25 cellular contexts compared by ENCODE assay signal in genomic region chr3:150127011-150127490, GRCh38.
DNase-seq lines count a peak whose midpoint lies in the region; ATAC-seq, FAIRE-seq and TF ChIP-seq lines count a peak whose summit lies in the region.
"Had no signal": no experiment of that assay in that cellular context is flagged by ENCODE, and none has a peak within 500 bp of the region (broad histone marks: within the 10 kb centered on the region; RNA-seq: fewer than 3 reads in every experiment).

No MANE protein-coding gene starts in this region.

- no peak overlapping the region for H2AFZ ChIP-seq in H1 (ENCODE audit: low read length)

- no peak for TF ChIP-seq CTCF in H1 (IDR thresholded peaks at IDR 0.05; ENCODE audit: control extremely low read depth in 1 of 3, insufficient read depth in 1 of 3, low read depth in 1 of 3, low read length in 3 of 3)
- no peak for TF ChIP-seq CTCF in GM13977 (IDR thresholded peaks at IDR 0.05; ENCODE audit: extremely low read depth, insufficient read depth, missing control alignments)

- H2BK120ac ChIP-seq in H1 (replicated peaks; ENCODE audit: low read depth, low read length) (no peak overlapping the region), mesendoderm (ENCODE audit: low read depth, low read length) (no peak overlapping the region)

- 81% methylated on average over 7 of the region's 7 CpGs; no CpG with 5 or more reads in 1 of the 2 experiments for WGBS in H1 (ENCODE audit: extremely low coverage in 1 of 2, insufficient coverage in 1 of 2, insufficient read length in 1 of 2, insufficient replicate concordance in 2 of 2, low coverage in 1 of 2, low lambda C conversion rate in 2 of 2, missing lambda C conversion rate in 1 of 2), 2 experiments
- WGBS in mesendoderm (ENCODE audit: extremely low coverage, insufficient coverage, low lambda C conversion rate): no CpG with 5 or more reads among the region's 7 CpGs

- H2AK5ac ChIP-seq in H1 (ENCODE audit: low read depth, low read length) (no peak overlapping the region), mesendoderm (ENCODE audit: low read length) (no peak overlapping the region)

- no peak overlapping the region for H2BK15ac ChIP-seq in H1 (ENCODE audit: low read length)
- H2BK15ac ChIP-seq in mesendoderm (replicated peaks; ENCODE audit: low read depth): no peak overlapping the region

- H3K18ac ChIP-seq in H1 (ENCODE audit: extremely low read depth, low read length) (no peak overlapping the region), mesendoderm (ENCODE audit: low read length) (no peak overlapping the region)

- no peak overlapping the region for H3K4me3 ChIP-seq in H1 (ENCODE audit: extremely low read depth in 1 of 4, insufficient read depth in 2 of 4, low read depth in 3 of 4, low read length in 4 of 4)
- no peak overlapping the region for H3K4me3 ChIP-seq in mesendoderm (ENCODE audit: low read length)
- H3K4me3 ChIP-seq: BLaER1, GM12878 had no signal

- no peak overlapping the region for H3K56ac ChIP-seq in H1 (replicated peaks; ENCODE audit: insufficient read length, low read depth, low read length)
- no peak overlapping the region for H3K56ac ChIP-seq in mesendoderm (ENCODE audit: low read length)

- no peaks in the 10 kb centered on the region for H3K27me3 ChIP-seq in H1 (replicated peaks in 1 of 4; ENCODE audit: control insufficient read depth in 3 of 4, extremely low read depth in 1 of 4, insufficient read depth in 3 of 4, low read length in 3 of 4)
- H3K27me3 ChIP-seq in mesendoderm (ENCODE audit: insufficient read depth, low read length, poor library complexity): no peaks in the 10 kb centered on the region
- H3K27me3 ChIP-seq: BE2C, BLaER1 had no signal

- no peak for ATAC-seq in GM19324 (IDR thresholded peaks at IDR 0.05; ENCODE audit: low FRiP score, unreplicated experiment)
- no peak for ATAC-seq in HG03135 (IDR thresholded peaks at IDR 0.05; ENCODE audit: unreplicated experiment)
- ATAC-seq: GM12878 had no signal

- FAIRE-seq in H1 (lab: Jason Lieb, UNC): no peak
- FAIRE-seq: A204.1, GM12878, GM12892, GM19239 had no signal

- no peak overlapping the region for H3K27ac ChIP-seq in H1 (ENCODE audit: low read depth, low read length)
- H3K27ac ChIP-seq in mesendoderm (ENCODE audit: low read depth, low read length): no peak overlapping the region
- H3K27ac ChIP-seq: BLaER1 had no signal

- POLR2A ChIA-PET in H1 (lab: Charles Lee; ENCODE audit: partially characterized antibody): interaction anchor here (0.8 to 1.4 kb wide), 2 partner anchors 9 to 20 kb away, joined by 3 to 4 read pairs; no protein-coding TSS in a partner anchor

- TF ChIP-seq EP300 in H1 (IDR thresholded peaks at IDR 0.05; ENCODE audit: borderline replicate concordance in 1 of 2, low read depth in 2 of 2, low read length in 2 of 2): no peak

- H3K36me3 ChIP-seq in H1 (ENCODE audit: control insufficient read depth in 2 of 4, insufficient read depth in 4 of 4, low read length in 3 of 4) (no peaks in the 10 kb centered on the region), mesendoderm (ENCODE audit: control insufficient read depth, insufficient read depth, low read length) (no peaks in the 10 kb centered on the region)
- H3K36me3 ChIP-seq: BE2C, BLaER1 had no signal

- no peak for DNase-seq in H1 (ENCODE audit: low read depth in 1 of 2, low spot score in 2 of 2)
- DNase-seq in mesendoderm: peak; percentile 91
- no peak for DNase-seq in GM13977 (ENCODE audit: low spot score)
- DNase-seq: 8988T; ACHN; BE2C; C1 segment of cervical spinal cord; CD4-positive, alpha-beta memory T cell; CD4-positive, CD25-positive, alpha-beta regulatory T cell; CD8-positive, alpha-beta memory T cell; COR-L47; DMS 273 treated with DMSO at 0.1 percent for 48 hours; DMS153; DMS53; DMS79; DND-41; EL; GDM1 had no signal

- no peaks in the 10 kb centered on the region for H3K23me2 ChIP-seq in H1 (ENCODE audit: low read depth, low read length)

- no peak overlapping the region for H3K14ac ChIP-seq in H1 (ENCODE audit: insufficient read length)

- no peak for TF ChIP-seq POLR2A in H1 (IDR thresholded peaks at IDR 0.05; ENCODE audit: control extremely low read depth in 1 of 2, low read depth in 2 of 2, low read length in 2 of 2)

- H2BK12ac ChIP-seq in H1 (ENCODE audit: low read depth, low read length): peak overlapping the region; percentile 30; the same call in 1 of the 2 replicates

- H2BK20ac ChIP-seq in H1 (ENCODE audit: low read length): no peak overlapping the region

- H3K79me2 ChIP-seq in H1 (ENCODE audit: control insufficient read depth in 1 of 2, insufficient read depth in 2 of 2, low read length in 2 of 2): no peaks in the 10 kb centered on the region
- no peaks in the 10 kb centered on the region for H3K79me2 ChIP-seq in mesendoderm (ENCODE audit: control insufficient read depth, insufficient read depth, low read length)

- H3K79me1 ChIP-seq in H1 (ENCODE audit: low read depth, low read length) (no peaks in the 10 kb centered on the region), mesendoderm (ENCODE audit: low read length) (no peaks in the 10 kb centered on the region)

- H4K5ac ChIP-seq in H1 (ENCODE audit: insufficient read length, low read depth, low read length) (no peak overlapping the region), mesendoderm (ENCODE audit: low read length) (no peak overlapping the region)

- no peaks in the 10 kb centered on the region for H3K9me3 ChIP-seq in H1 (ENCODE audit: insufficient read depth in 2 of 2, low read depth in 1 of 2, low read length in 1 of 2)
- H3K9me3 ChIP-seq: BE2C had no signal

- H2BK5ac ChIP-seq in H1 (ENCODE audit: low read depth, low read length) (no peak overlapping the region), mesendoderm (ENCODE audit: low read length) (no peak overlapping the region)

- TF ChIP-seq RAD21 in H1 (IDR thresholded peaks at IDR 0.05 in 1 of 2, conservative IDR thresholded peaks at IDR 0.05 in 1 of 2; ENCODE audit: low read depth in 2 of 2, low read length in 2 of 2): no peak

- H3K4me1 ChIP-seq in H1 (replicated peaks in 1 of 4; ENCODE audit: control insufficient read depth in 3 of 4, insufficient read depth in 4 of 4, low read length in 3 of 4) (peaks cover 10 to 16% (median 13%) of the 10 kb centered on the region in 4 experiments; a peak in 6 of 7 replicates), mesendoderm (ENCODE audit: control insufficient read depth, low read depth, low read length) (peaks cover 13% of the 10 kb centered on the region)
- H3K4me1 ChIP-seq: BE2C had no signal

- in situ Hi-C loops in GM13977 (cut with MboI; ENCODE audit: low pct_unique_long_range_greater_than_20kb, low sequenced_read_pairs, unreplicated experiment): no loop called here

- no peak overlapping the region for H4K91ac ChIP-seq in H1 (replicated peaks; ENCODE audit: insufficient read length, low read length)

- H3K4ac ChIP-seq in H1 (replicated peaks; ENCODE audit: insufficient read length, low read depth, low read length) (no peak overlapping the region), mesendoderm (ENCODE audit: low read depth, low read length) (no peak overlapping the region)

- H4K20me1 ChIP-seq in H1 (replicated peaks in 1 of 2; ENCODE audit: control insufficient read depth in 1 of 2, insufficient read depth in 2 of 2, low read length in 2 of 2): no peaks in the 10 kb centered on the region
- H4K20me1 ChIP-seq: BLaER1 had no signal

- no peak overlapping the region for H3K9ac ChIP-seq in H1 (replicated peaks in 1 of 4; ENCODE audit: extremely low read depth in 1 of 4, low read depth in 3 of 4, low read length in 3 of 4)
- no peak overlapping the region for H3K9ac ChIP-seq in mesendoderm (ENCODE audit: low read length)
- H3K9ac ChIP-seq: BLaER1 had no signal

- CTCF ChIA-PET in H1 (lab: Charles Lee; ENCODE audit: partially characterized antibody): interaction anchor here (1.2 kb wide), 2 partner anchors 51 to 107 kb away, joined by 3 read pairs; no protein-coding TSS in a partner anchor

- H3K23ac ChIP-seq in H1 (ENCODE audit: insufficient read length) (no peak overlapping the region), mesendoderm (ENCODE audit: low read length) (no peak overlapping the region)

- no peak overlapping the region; the same call in 1 of the 2 replicates for H4K8ac ChIP-seq in H1 (ENCODE audit: extremely low read depth, insufficient read depth, low read length)
- no peak overlapping the region for H4K8ac ChIP-seq in mesendoderm (ENCODE audit: low read depth, low read length)

- H3K4me2 ChIP-seq in H1 (ENCODE audit: insufficient read depth in 1 of 2, low read depth in 2 of 2, low read length in 2 of 2) (no peak overlapping the region), mesendoderm (ENCODE audit: low read length) (no peak overlapping the region)
- H3K4me2 ChIP-seq: BLaER1 had no signal
